Comparison of ENCODE assay signal across 8 cellular contexts in the genomic region with DNA sequence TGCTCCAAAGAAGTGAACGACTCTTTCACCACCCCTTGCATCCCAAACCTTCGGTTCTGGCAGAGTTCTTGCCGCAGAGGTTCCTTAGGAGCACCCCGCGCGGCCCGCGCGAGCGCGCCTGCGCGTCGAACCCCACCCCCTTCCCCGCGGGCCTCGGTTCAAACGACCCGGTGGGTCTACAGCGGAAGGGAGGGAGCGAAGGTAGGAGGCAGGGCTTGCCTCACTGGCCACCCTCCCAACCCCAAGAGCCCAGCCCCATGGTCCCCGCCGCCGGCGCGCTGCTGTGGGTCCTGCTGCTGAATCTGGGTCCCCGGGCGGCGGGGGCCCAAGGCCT. TPM values are rescaled to one million over a fixed set of nuclear protein-coding genes. Genes with fewer than 3 reads are reported as not detected.
DNase-seq lines count a peak whose midpoint lies in the region; ATAC-seq and TF ChIP-seq lines count a peak whose summit lies in the region.

A gene with protein sequence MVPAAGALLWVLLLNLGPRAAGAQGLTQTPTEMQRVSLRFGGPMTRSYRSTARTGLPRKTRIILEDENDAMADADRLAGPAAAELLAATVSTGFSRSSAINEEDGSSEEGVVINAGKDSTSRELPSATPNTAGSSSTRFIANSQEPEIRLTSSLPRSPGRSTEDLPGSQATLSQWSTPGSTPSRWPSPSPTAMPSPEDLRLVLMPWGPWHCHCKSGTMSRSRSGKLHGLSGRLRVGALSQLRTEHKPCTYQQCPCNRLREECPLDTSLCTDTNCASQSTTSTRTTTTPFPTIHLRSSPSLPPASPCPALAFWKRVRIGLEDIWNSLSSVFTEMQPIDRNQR (plus strand): TSS at position 161 of the 334 bp plus-strand sequence. CDS start 97 bp downstream, at position 258.

- H3K36me3 Mint-ChIP-seq in natural killer cell, result peaks cover 8% of the 10 kb centered on the region

- peak in 2 of 4 donors; percentile 18 to 61 for TF ChIP-seq POLR2A in upper lobe of left lung (IDR thresholded peaks at IDR 0.05)

- peak within 1 kb of the TSS; percentile 98 to 99 for H3K27ac Mint-ChIP-seq in natural killer cell

- peaks cover 9 to 26% (median 14%) of the 10 kb centered on the region in 4 donors for H3K4me1 ChIP-seq in upper lobe of left lung

- peaks cover 52 to 54% of the 10 kb centered on the region in 2 donors for H3K4me1 Mint-ChIP-seq in natural killer cell

- H3K36me3 ChIP-seq in upper lobe of left lung, result peaks cover 10 to 20% (median 14%) of the 10 kb centered on the region in 4 donors

- 0% methylated on average over 2 to 16 of the region's 29 CpGs for WGBS in upper lobe of left lung, 2 donors

- no peaks in the 10 kb centered on the region for H3K9me3 ChIP-seq in upper lobe of left lung

- TF ChIP-seq EP300 in upper lobe of left lung (IDR thresholded peaks at IDR 0.05), result no peak

- DNase-seq in AG04449 (ENCODE audit: low read depth, low spot score) (no peak), HK-2 (ENCODE audit: unreplicated experiment) (peak; percentile 71), OCI-M1 (lab: John Stamatoyannopoulos, UW) (peak; percentile 48), activated gamma-delta T cell (lab: John Stamatoyannopoulos, UW) (peak; percentile 43), fibroblast of the conjunctiva (ENCODE audit: low read depth) (peak; percentile 55), natural killer cell (peak; percentile 49), upper lobe of left lung (peak; percentile 77 to 93)

- peak within 1 kb of the TSS; percentile 74 to 91 (median 86) for H3K27ac ChIP-seq in upper lobe of left lung

- intact Hi-C loops in natural killer cell (cut with micrococcal nuclease), result no loop called here

- POLR2A ChIA-PET in AG04449 (lab: Yijun Ruan, JAX), result interaction anchor here (1.8 to 5.5 kb wide), 2 partner anchors 12 to 41 kb away, joined by 4 to 56 read pairs; a partner anchor contains a TSS

- H3K4me3 ChIP-seq in AG04449 (ENCODE audit: low read depth, low read length) (peak within 1 kb of the TSS; percentile 74), upper lobe of left lung (peak within 1 kb of the TSS; percentile 68 to 80 (median 70))

- no peaks in the 10 kb centered on the region for H3K9me3 Mint-ChIP-seq in natural killer cell

- no peaks in the 10 kb centered on the region for H3K27me3 Mint-ChIP-seq in natural killer cell (ENCODE audit: low read depth in 2 of 2)

- TF ChIP-seq CTCF in AG04449 (IDR thresholded peaks at IDR 0.05; ENCODE audit: insufficient read depth, low read length, missing control alignments), result no peak
- no peak for TF ChIP-seq CTCF in natural killer cell (IDR thresholded peaks at IDR 0.05)
- TF ChIP-seq CTCF in upper lobe of left lung (IDR thresholded peaks at IDR 0.05), result no peak

- no peaks in the 10 kb centered on the region for H3K27me3 ChIP-seq in upper lobe of left lung

- CTCF ChIA-PET in AG04449 (lab: Yijun Ruan, JAX), result interaction anchor here (0.9 to 3.8 kb wide), 15 partner anchors 9 to 487 kb away, joined by 3 to 26 read pairs (median 4); a partner anchor contains a TSS

- H3K4me3 Mint-ChIP-seq in natural killer cell, result peak within 1 kb of the TSS; percentile 96

- ATAC-seq in GM18867 (IDR thresholded peaks at IDR 0.05; ENCODE audit: unreplicated experiment) (peak; percentile 44), natural killer cell (peak; percentile 53 to 66 (median 56)), upper lobe of left lung (ENCODE audit: low FRiP score in 2 of 2) (peak; percentile 72 to 90)

RNA-seq across cellular contexts. Expression of the gene that starts here (rescaled TPM):
- total RNA-seq in natural killer cell, result 1 to 10 TPM; 1.6 to 3.3 (median 1.9) TPM
- total RNA-seq in upper lobe of left lung, result 1 to 10 TPM; 2.6 to 9.4 (median 3.8) TPM
